9 cellular contexts compared by ENCODE assay signal in genomic region chr1:201214886-201215285, GRCh38. TPM values are rescaled to one million over a fixed set of nuclear protein-coding genes. Genes with fewer than 3 reads are reported as not detected.
"Had no signal": no experiment of that assay in that cellular context is flagged by ENCODE, and none has a peak within 500 bp of the region (broad histone marks: within the 10 kb centered on the region; RNA-seq: fewer than 3 reads in every experiment).

No MANE protein-coding gene starts in this region.

- DNase-seq: activated CD4-positive, alpha-beta T cell treated with anti-CD3 and anti-CD28 coated beads for 4 hours; activated CD8-positive, alpha-beta T cell treated with anti-CD3 and anti-CD28 coated beads, Interleukin-2, amount 10 ng/mL, durations not matched to agents 7 days and 5 days; activated naive CD8-positive, alpha-beta T cell treated with anti-CD3 and anti-CD28 coated beads for 36 hours; brain microvascular endothelial cell; nephron progenitor cell; stimulated activated CD4-positive, alpha-beta T cell treated with anti-CD3 and anti-CD28 coated beads, Interleukin-2, amount 100 ng/mL, for 48 hours; stimulated activated naive CD4-positive, alpha-beta T cell treated with Interleukin-2 at 50 U/mL for 16 hours had no signal

- H3K27ac ChIP-seq: brain microvascular endothelial cell, dorsolateral prefrontal cortex, esophagus muscularis mucosa had no signal

- ATAC-seq: activated CD8-positive, alpha-beta T cell treated with anti-CD3 and anti-CD28 coated beads, Interleukin-2, amount 10 ng/mL, durations not matched to agents 7 days and 5 days had no signal

- H3K9me3 ChIP-seq: esophagus muscularis mucosa had no signal

- H3K4me1 ChIP-seq: esophagus muscularis mucosa had no signal

- H3K4me3 ChIP-seq: dorsolateral prefrontal cortex, esophagus muscularis mucosa had no signal

- H3K27me3 ChIP-seq: brain microvascular endothelial cell, dorsolateral prefrontal cortex had no signal

- H3K36me3 ChIP-seq: brain microvascular endothelial cell, esophagus muscularis mucosa had no signal

RNA-seq across cellular contexts. Expression of gene IGFN1, which starts 24.3 kb away (rescaled TPM):
- total RNA-seq: activated CD8-positive, alpha-beta T cell treated with anti-CD3 and anti-CD28 coated beads, Interleukin-2, amount 10 ng/mL, durations not matched to agents 7 days and 5 days; activated naive CD8-positive, alpha-beta T cell treated with anti-CD3 and anti-CD28 coated beads for 36 hours; esophagus muscularis mucosa had no signal
